In the genomic region with DNA sequence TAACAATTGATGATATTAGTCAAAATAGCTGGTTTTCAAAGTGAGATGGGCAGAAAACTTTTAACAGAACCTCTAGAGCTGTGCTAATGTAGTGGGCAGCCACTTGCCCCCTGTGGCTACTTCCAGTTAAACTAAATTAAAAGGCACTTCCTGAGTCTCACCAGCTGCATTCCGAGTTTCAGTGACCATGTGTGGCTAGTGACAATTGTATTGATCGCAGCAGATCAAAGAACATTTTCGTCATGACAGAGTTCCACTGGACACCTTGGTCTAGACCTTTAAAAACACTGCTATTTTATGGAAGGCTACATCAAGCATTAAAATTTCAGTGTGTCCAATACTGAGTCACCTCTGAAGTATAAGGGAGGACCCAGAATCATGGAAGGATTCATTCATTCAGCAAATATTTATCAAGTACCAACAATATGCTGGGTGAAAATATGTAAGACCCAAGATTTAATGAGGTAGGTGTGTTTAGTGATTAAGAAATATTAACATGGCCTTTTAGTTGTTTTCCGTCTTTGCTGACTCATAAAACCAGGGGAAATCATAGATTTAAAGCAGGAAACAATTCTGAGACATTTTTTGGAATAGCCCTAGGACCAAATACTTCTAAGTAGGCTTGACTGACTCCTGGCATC, we compare ENCODE assay signal across 10 cellular contexts. TPM values are rescaled to one million over a fixed set of nuclear protein-coding genes. Genes with fewer than 3 reads are reported as not detected.
A peak's percentile ranks its signal among the peaks of the same experiment; 100 is the strongest.
DNase-seq lines count a peak whose midpoint lies in the region; ATAC-seq, FAIRE-seq and TF ChIP-seq lines count a peak whose summit lies in the region.
"Had no signal": no experiment of that assay in that cellular context is flagged by ENCODE, and none has a peak within 500 bp of the region (broad histone marks: within the 10 kb centered on the region; RNA-seq: fewer than 3 reads in every experiment).

No MANE protein-coding gene starts in this region.

- H3K4me2 ChIP-seq in keratinocyte (ENCODE audit: control insufficient read depth, extremely low read depth, insufficient read depth, low read depth, low read length), result peak overlapping the region; percentile 92

- H3K9me3 ChIP-seq in keratinocyte (ENCODE audit: control insufficient read depth, low read depth, low read length) (no peaks in the 10 kb centered on the region), tibial artery (no peaks in the 10 kb centered on the region)

- no peaks in the 10 kb centered on the region for H4K20me1 ChIP-seq in keratinocyte (ENCODE audit: control insufficient read depth, extremely low read depth, insufficient read depth, low read length)

- peaks cover 31% of the 10 kb centered on the region for H3K4me1 ChIP-seq in keratinocyte (ENCODE audit: control insufficient read depth, extremely low read depth, insufficient read depth, low read length)
- H3K4me1 ChIP-seq in tibial artery, result peaks cover 0 to 21% (median 3%) of the 10 kb centered on the region in 4 donors

- peak overlapping the region; percentile 98 for H3K9ac ChIP-seq in keratinocyte (ENCODE audit: control insufficient read depth, extremely low read depth, insufficient read depth, low read length)

- dilution Hi-C loops in keratinocyte (cut with MboI; ENCODE audit: extremely low pct_ligation_motif_present, low sequenced_read_pairs), result no loop called here

- no peaks in the 10 kb centered on the region for H3K9me1 ChIP-seq in keratinocyte (ENCODE audit: control insufficient read depth, extremely low read depth, insufficient read depth, low read length)

- TF ChIP-seq CTCF in keratinocyte (optimal IDR thresholded peaks at IDR 0.05 in 1 of 3, IDR thresholded peaks at IDR 0.05 in 1 of 3, conservative IDR thresholded peaks at IDR 0.05 in 1 of 3; ENCODE audit: extremely low read depth in 1 of 3, insufficient read depth in 2 of 3, low read length in 3 of 3) (no peak), tibial artery (IDR thresholded peaks at IDR 0.05) (no peak)

- peak; percentile 17 for DNase-seq in HCEC 1CT
- peak; percentile 35 for DNase-seq in amniotic epithelial cell (ENCODE audit: low read depth)
- no peak for DNase-seq in keratinocyte (ENCODE audit: low read depth, low spot score)
- no peak for DNase-seq in tibial artery
- DNase-seq in stimulated activated naive CD4-positive, alpha-beta T cell treated with Interleukin-2 at 50 U/mL for 16 hours (lab: John Stamatoyannopoulos, UW), result no peak
- DNase-seq in NCI-H1105 treated with DMSO at 0.1 percent for 48 hours (lab: John Stamatoyannopoulos, UW), result no peak
- DNase-seq: dermis blood vessel endothelial cell, KG1, natural killer cell had no signal

- H3K79me2 ChIP-seq in keratinocyte (ENCODE audit: control insufficient read depth, insufficient read depth, low read length), result peaks cover 37% of the 10 kb centered on the region

- FAIRE-seq in keratinocyte (lab: Jason Lieb, UNC), result peak; percentile 98

- no peak for ATAC-seq in HG03097 (IDR thresholded peaks at IDR 0.05; ENCODE audit: low FRiP score, unreplicated experiment)
- ATAC-seq: natural killer cell had no signal

- no peak overlapping the region for H2AFZ ChIP-seq in keratinocyte (ENCODE audit: control insufficient read depth, low read length)

- no peaks in the 10 kb centered on the region for H3K27me3 ChIP-seq in keratinocyte (ENCODE audit: control insufficient read depth, extremely low read depth, insufficient read depth, low read length)
- H3K27me3 ChIP-seq in tibial artery, result no peaks in the 10 kb centered on the region

- H3K36me3 ChIP-seq in keratinocyte (ENCODE audit: control insufficient read depth in 2 of 2, extremely low read depth in 1 of 2, insufficient read depth in 2 of 2, low read length in 2 of 2) (peaks cover 0 to 5% of the 10 kb centered on the region in 2 experiments), tibial artery (no peaks in the 10 kb centered on the region)

- intact Hi-C loops in tibial artery (cut with DNase I; ENCODE audit: low total_unique reads), result loop anchor here (5.0 kb wide), 1 partner anchor 61 kb away; no protein-coding TSS in a partner anchor

- H3K27ac ChIP-seq in keratinocyte (ENCODE audit: control insufficient read depth, insufficient read depth, low read length), result peak overlapping the region; percentile 89
- H3K27ac ChIP-seq in tibial artery, result peak overlapping the region; percentile 0 to 91

- H3K4me3 ChIP-seq in keratinocyte (ENCODE audit: control insufficient read depth in 2 of 3, extremely low read depth in 1 of 3, insufficient read depth in 2 of 3, low read depth in 1 of 3, low read length in 3 of 3), result peak overlapping the region; percentile 75 to 99 (median 83)
- no peak overlapping the region for H3K4me3 ChIP-seq in tibial artery

RNA-seq across cellular contexts. Expression of a gene that starts 5.1 kb away (rescaled TPM):
- polyA plus RNA-seq in keratinocyte, result 329 to 470 TPM (median 330 TPM) in 3 replicates
- 211 TPM for polyA plus RNA-seq in keratinocyte (2011; ENCODE audit: low read depth)
- 72.0 and 90.4 TPM in 2 replicates for polyA plus RNA-seq in keratinocyte (2011; cell fraction: cytosol; rRNA removed)
- 1,599 and 1,663 TPM in 2 replicates for polyA plus RNA-seq in keratinocyte (2011; cell fraction: nucleus; rRNA removed)
- 206 and 254 TPM in 2 replicates for polyA plus RNA-seq in keratinocyte (2012; ENCODE audit: low replicate concordance)
- polyA minus RNA-seq in keratinocyte, result 2,564 to 2,839 TPM (median 2,810 TPM) in 3 replicates
- 488 TPM for polyA minus RNA-seq in keratinocyte (2011; cell fraction: cytosol; rRNA and poly(A)+ RNA removed)
- polyA minus RNA-seq in keratinocyte (2011; cell fraction: nucleus; rRNA and poly(A)+ RNA removed), result 3,580 and 4,840 TPM in 2 replicates

Comparison
In these comparisons a context has a peak if more than half of its experiments do, and no peak if none do; other contexts are left out.
1. DNase-seq: peak in HCEC 1CT (single experiment) and amniotic epithelial cell (single experiment); none in keratinocyte (single experiment), tibial artery (0 of 2), stimulated activated naive CD4-positive, alpha-beta T cell treated with Interleukin-2 at 50 U/mL for 16 hours (single experiment) and NCI-H1105 treated with DMSO at 0.1 percent for 48 hours (single experiment).
2. H3K4me3 ChIP-seq: peak in keratinocyte (3 of 3); none in tibial artery (0 of 2).